In the genomic region with DNA sequence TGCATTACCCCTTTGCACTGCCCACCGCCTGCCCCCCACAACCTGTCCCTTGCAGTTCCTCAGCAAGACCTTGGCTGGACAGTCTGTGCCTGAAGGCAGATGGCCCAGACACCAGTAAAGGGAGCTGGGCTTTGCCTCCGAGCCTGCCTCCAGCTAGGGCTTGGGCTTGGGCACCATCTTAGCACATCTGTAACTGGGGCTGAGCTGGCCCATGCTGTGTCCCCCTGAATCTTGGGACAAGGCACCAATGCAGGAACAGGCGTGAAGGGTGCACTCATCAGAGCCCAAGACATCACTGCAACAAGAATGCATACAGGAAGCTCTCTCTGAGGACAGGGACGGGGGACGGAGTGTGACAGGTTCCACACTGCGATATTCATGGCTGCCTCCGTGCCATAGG, we compare ENCODE assay signal across 2 cellular contexts.
TF ChIP-seq lines count a peak whose summit lies in the region.

No MANE protein-coding gene starts in this region.

TF ChIP-seq in IMR-90, 13 proteins besides CTCF, POLR2A, EP300 and RAD21:
- TF ChIP-seq BHLHE40 (IDR thresholded peaks at IDR 0.05; ENCODE audit: low read depth, low read length) (no peak), CEBPB (IDR thresholded peaks at IDR 0.05; ENCODE audit: low read depth, low read length) (no peak), SMC3 (IDR thresholded peaks at IDR 0.05; ENCODE audit: low read depth, low read length) (no peak), RCOR1 (IDR thresholded peaks at IDR 0.05; ENCODE audit: insufficient replicate concordance, low read length) (no peak), RFX5 (IDR thresholded peaks at IDR 0.05; ENCODE audit: low read depth, low read length) (no peak)
- TF ChIP-seq, protein P1, sequence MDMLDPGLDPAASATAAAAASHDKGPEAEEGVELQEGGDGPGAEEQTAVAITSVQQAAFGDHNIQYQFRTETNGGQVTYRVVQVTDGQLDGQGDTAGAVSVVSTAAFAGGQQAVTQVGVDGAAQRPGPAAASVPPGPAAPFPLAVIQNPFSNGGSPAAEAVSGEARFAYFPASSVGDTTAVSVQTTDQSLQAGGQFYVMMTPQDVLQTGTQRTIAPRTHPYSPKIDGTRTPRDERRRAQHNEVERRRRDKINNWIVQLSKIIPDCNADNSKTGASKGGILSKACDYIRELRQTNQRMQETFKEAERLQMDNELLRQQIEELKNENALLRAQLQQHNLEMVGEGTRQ (IDR thresholded peaks at IDR 0.05; ENCODE audit: low read depth, low read length) = no peak

TF ChIP-seq in H1, 55 proteins besides CTCF, POLR2A, EP300 and RAD21:
- TF ChIP-seq RFX5 (IDR thresholded peaks at IDR 0.05; ENCODE audit: borderline replicate concordance, low read depth, low read length) (no peak), SUZ12 (IDR thresholded peaks at IDR 0.05; ENCODE audit: low read length) (no peak), FOSL1 (IDR thresholded peaks at IDR 0.05; ENCODE audit: insufficient read depth, low read depth, low read length) (no peak), BCL11A (IDR thresholded peaks at IDR 0.05; ENCODE audit: low read depth in 2 of 2, low read length in 2 of 2) (no peak), CBX5 (IDR thresholded peaks at IDR 0.05; ENCODE audit: low read depth, low read length) (no peak), TEAD4 (IDR thresholded peaks at IDR 0.05; ENCODE audit: low read depth, low read length) (no peak)
